In the genomic region with DNA sequence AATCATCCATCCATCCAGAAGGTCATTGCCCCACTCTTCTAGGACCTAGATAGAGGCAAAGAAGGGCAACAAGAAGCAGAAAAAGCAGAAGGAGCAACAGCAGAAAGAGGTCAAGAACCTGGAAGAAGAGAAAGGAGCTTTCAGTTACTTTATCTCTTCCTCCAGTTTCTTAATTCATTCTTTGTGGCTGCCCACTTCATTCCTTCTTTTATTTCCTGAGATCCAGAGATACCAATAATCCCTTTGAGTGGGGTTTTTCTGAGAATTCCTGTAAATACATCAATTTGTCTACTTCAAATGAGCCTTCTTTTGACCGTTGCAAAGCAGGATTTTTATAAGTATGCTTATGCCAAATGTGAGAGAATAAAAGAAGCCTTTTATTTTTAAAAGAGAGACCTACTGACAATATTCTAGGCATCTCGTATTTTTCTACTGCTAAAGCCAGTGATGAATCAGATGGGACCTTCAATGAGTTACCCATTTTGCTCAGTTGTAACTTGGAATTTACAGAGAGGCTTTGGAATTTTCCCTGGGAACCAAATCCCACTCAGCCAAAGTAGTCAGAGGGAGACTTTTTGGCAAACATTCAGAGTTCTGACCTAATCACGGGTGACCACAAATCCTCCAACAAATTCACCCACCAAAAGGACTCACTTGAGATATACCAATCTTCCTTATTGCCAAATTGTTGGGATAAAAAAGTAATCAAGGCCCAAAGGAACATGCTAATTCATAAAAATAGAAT, we compare ENCODE assay signal across 1 cellular context.
TF ChIP-seq lines count a peak whose summit lies in the region.

No MANE protein-coding gene starts in this region.

TF ChIP-seq in A549, 52 proteins besides CTCF, POLR2A, EP300 and RAD21 (continued from another document):
- TF ChIP-seq, protein P1, sequence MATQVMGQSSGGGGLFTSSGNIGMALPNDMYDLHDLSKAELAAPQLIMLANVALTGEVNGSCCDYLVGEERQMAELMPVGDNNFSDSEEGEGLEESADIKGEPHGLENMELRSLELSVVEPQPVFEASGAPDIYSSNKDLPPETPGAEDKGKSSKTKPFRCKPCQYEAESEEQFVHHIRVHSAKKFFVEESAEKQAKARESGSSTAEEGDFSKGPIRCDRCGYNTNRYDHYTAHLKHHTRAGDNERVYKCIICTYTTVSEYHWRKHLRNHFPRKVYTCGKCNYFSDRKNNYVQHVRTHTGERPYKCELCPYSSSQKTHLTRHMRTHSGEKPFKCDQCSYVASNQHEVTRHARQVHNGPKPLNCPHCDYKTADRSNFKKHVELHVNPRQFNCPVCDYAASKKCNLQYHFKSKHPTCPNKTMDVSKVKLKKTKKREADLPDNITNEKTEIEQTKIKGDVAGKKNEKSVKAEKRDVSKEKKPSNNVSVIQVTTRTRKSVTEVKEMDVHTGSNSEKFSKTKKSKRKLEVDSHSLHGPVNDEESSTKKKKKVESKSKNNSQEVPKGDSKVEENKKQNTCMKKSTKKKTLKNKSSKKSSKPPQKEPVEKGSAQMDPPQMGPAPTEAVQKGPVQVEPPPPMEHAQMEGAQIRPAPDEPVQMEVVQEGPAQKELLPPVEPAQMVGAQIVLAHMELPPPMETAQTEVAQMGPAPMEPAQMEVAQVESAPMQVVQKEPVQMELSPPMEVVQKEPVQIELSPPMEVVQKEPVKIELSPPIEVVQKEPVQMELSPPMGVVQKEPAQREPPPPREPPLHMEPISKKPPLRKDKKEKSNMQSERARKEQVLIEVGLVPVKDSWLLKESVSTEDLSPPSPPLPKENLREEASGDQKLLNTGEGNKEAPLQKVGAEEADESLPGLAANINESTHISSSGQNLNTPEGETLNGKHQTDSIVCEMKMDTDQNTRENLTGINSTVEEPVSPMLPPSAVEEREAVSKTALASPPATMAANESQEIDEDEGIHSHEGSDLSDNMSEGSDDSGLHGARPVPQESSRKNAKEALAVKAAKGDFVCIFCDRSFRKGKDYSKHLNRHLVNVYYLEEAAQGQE (IDR thresholded peaks at IDR 0.05), result no peak
- TF ChIP-seq TFCP2L1 (CRISPR knock-in tag; IDR thresholded peaks at IDR 0.05) (no peak), KDM5A (IDR thresholded peaks at IDR 0.05) (no peak)
